ENCODE assay signal across 24 cellular contexts in the genomic region with DNA sequence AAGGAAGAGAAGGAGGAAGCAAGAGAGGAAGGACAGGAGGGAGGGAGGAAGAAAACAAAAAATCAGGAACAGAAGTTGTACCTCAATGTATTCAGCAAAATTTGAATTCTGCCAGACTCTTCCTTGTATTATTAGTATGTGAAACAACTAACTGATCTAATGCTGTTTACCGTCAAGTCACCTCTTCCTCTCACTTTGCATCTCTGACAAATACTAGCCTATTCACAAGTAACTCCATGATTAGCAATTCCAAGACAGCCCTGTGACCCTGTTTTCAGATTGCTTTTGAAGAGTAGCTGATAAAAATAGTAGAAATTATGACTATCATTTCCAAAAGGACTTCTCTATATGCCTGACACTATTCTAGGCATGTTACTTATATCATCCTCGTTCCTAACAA.
"Had no signal": no experiment of that assay in that cellular context is flagged by ENCODE, and none has a peak within 500 bp of the region (broad histone marks: within the 10 kb centered on the region; RNA-seq: fewer than 3 reads in every experiment).

No MANE protein-coding gene starts in this region.

- ATAC-seq: activated CD4-positive, alpha-beta T cell treated with anti-CD3 and anti-CD28 coated beads for 36 hours; activated T-helper 17 cell treated with anti-CD3 and anti-CD28 coated beads, Interleukin-2, amount 50 U/mL, for 72 hours had no signal

- H3K27me3 ChIP-seq: Peyer's patch, SJCRH30 had no signal

- DNase-seq: activated CD4-positive, alpha-beta memory T cell treated with anti-CD3 and anti-CD28 coated beads, Interleukin-2, amount 10 ng/mL, durations not matched to agents 7 days and 5 days; activated CD4-positive, alpha-beta T cell treated with anti-CD3 and anti-CD28 coated beads for 36 hours; activated CD4-positive, alpha-beta T cell treated with anti-CD3 and anti-CD28 coated beads, Interleukin-2, amount 50 U/mL, for 1 hour; activated gamma-delta T cell; activated naive CD4-positive, alpha-beta T cell treated with anti-CD3 and anti-CD28 coated beads for 36 hours; activated T-cell treated with anti-CD3 and anti-CD28 coated beads for 4 hours; activated T-cell treated with anti-CD3 and anti-CD28 coated beads, Interleukin-2, amount 50 U/mL, for 48 hours; amygdala; NCI-H1048; NCI-H146; NCI-H187 treated with DMSO at 0.1 percent for 48 hours; NCI-H2081 treated with DMSO at 0.1 percent for 48 hours; NCI-H2171; NCI-H2227 treated with DMSO at 0.1 percent for 48 hours; NCI-H82; OCI-M1; Peyer's patch; Right ventricle myocardium superior; SJCRH30; SK-N-SH; T-helper 1 cell had no signal

- H3K4me1 ChIP-seq: Peyer's patch, SJCRH30 had no signal

- H3K36me3 ChIP-seq: Peyer's patch, SJCRH30 had no signal

- H3K9me3 ChIP-seq: Peyer's patch, SJCRH30, SK-N-SH had no signal

- H3K4me2 ChIP-seq: SK-N-SH had no signal

- H3K9ac ChIP-seq: SK-N-SH had no signal

- H3K27ac ChIP-seq: Peyer's patch, RWPE1, SJCRH30, VCaP had no signal

- H3K4me3 ChIP-seq: Peyer's patch, SJCRH30 had no signal
